ENCODE assay signal across 1 cellular context in genomic region chr16:57485916-57486857, GRCh38.
TF ChIP-seq lines count a peak whose summit lies in the region.

Gene DOK4, minus strand, starts transcription at chr16:57486493. Its CDS starts 6,986 bp downstream, at chr16:57479507.

TF ChIP-seq in HepG2, 621 proteins besides CTCF, POLR2A, EP300 and RAD21 (continued from another document and continues in another):
- TF ChIP-seq ETS1 (CRISPR knock-in tag; IDR thresholded peaks at IDR 0.05) (0 out of 2 replicates have a peak, but pooled peaks have one; percentile 43), ZGPAT (CRISPR knock-in tag; IDR thresholded peaks at IDR 0.05) (peak; percentile 33; the same call in 1 of the 2 replicates), SOX13 (IDR thresholded peaks at IDR 0.05) (0 out of 2 replicates have a peak, but pooled peaks have one; percentile 13), SOX13 (CRISPR knock-in tag; conservative IDR thresholded peaks at IDR 0.05 in 1 of 2, IDR thresholded peaks at IDR 0.05 in 1 of 2) (peak in 1 of 2 experiments; percentile 9; a peak in 1 of 4 replicates), ZNF333 (CRISPR knock-in tag; IDR thresholded peaks at IDR 0.05; ENCODE audit: borderline replicate concordance) (0 out of 2 replicates have a peak, but pooled peaks have one; percentile 28), FOXC1 (CRISPR knock-in tag; IDR thresholded peaks at IDR 0.05; ENCODE audit: borderline replicate concordance) (peak; percentile 64; the same call in 1 of the 2 replicates), MYC (CRISPR knock-in tag; IDR thresholded peaks at IDR 0.05; ENCODE audit: borderline replicate concordance) (no peak), SRSF1 (optimal IDR thresholded peaks at IDR 0.05; ENCODE audit: low read depth, low read length) (peak; percentile 68), CEBPG (CRISPR knock-in tag; IDR thresholded peaks at IDR 0.05) (no peak), UBTF (CRISPR knock-in tag; IDR thresholded peaks at IDR 0.05) (peak; percentile 83), NR2C2 (CRISPR knock-in tag; IDR thresholded peaks at IDR 0.05; ENCODE audit: borderline replicate concordance) (0 out of 2 replicates have a peak, but pooled peaks have one; percentile 27), TAF1 (CRISPR knock-in tag; IDR thresholded peaks at IDR 0.05) (peak; percentile 60), ZSCAN12 (CRISPR knock-in tag; IDR thresholded peaks at IDR 0.05) (peak; percentile 39; the same call in 1 of the 2 replicates), CHD2 (IDR thresholded peaks at IDR 0.05; ENCODE audit: low read depth, low read length) (0 out of 2 replicates have a peak, but pooled peaks have one; percentile 38), ZNF280D (CRISPR knock-in tag; IDR thresholded peaks at IDR 0.05) (0 out of 2 replicates have a peak, but pooled peaks have one; percentile 34), KLF15 (CRISPR knock-in tag; IDR thresholded peaks at IDR 0.05; ENCODE audit: borderline replicate concordance) (no peak), MXI1 (IDR thresholded peaks at IDR 0.05; ENCODE audit: borderline replicate concordance, low read depth, low read length) (peak; percentile 59; the same call in 1 of the 3 replicates), ZNF615 (CRISPR knock-in tag; IDR thresholded peaks at IDR 0.05; ENCODE audit: borderline replicate concordance) (no peak), ZNF607 (CRISPR knock-in tag; IDR thresholded peaks at IDR 0.05; ENCODE audit: borderline replicate concordance) (0 out of 2 replicates have a peak, but pooled peaks have one; percentile 47), ZFP82 (CRISPR knock-in tag; IDR thresholded peaks at IDR 0.05; ENCODE audit: borderline replicate concordance) (peak; percentile 93; the same call in 1 of the 2 replicates), ARID2 (CRISPR knock-in tag; IDR thresholded peaks at IDR 0.05; ENCODE audit: borderline replicate concordance) (0 out of 2 replicates have a peak, but pooled peaks have one; percentile 62), ZNF350 (CRISPR knock-in tag; IDR thresholded peaks at IDR 0.05; ENCODE audit: borderline replicate concordance, low read depth) (peak; percentile 23; the same call in 1 of the 2 replicates), SOX6 (IDR thresholded peaks at IDR 0.05) (no peak), SOX6 (CRISPR knock-in tag; IDR thresholded peaks at IDR 0.05) (0 out of 2 replicates have a peak, but pooled peaks have one; percentile 29), SP1 (IDR thresholded peaks at IDR 0.05) (no peak), SP1 (CRISPR knock-in tag; IDR thresholded peaks at IDR 0.05) (peak; percentile 74), KAT8 (CRISPR knock-in tag; IDR thresholded peaks at IDR 0.05) (0 out of 2 replicates have a peak, but pooled peaks have one; percentile 2), HDAC1 (CRISPR knock-in tag; IDR thresholded peaks at IDR 0.05) (peak; percentile 55; the same call in 1 of the 2 replicates), RBFOX2 (IDR thresholded peaks at IDR 0.05; ENCODE audit: low read depth, low read length) (0 out of 2 replicates have a peak, but pooled peaks have one; percentile 19), HOXA3 (CRISPR knock-in tag; IDR thresholded peaks at IDR 0.05) (peak; percentile 33), SKI (IDR thresholded peaks at IDR 0.05; ENCODE audit: partially characterized antibody) (peak; percentile 58), IRF9 (CRISPR knock-in tag; IDR thresholded peaks at IDR 0.05; ENCODE audit: borderline replicate concordance) (peak; percentile 42; the same call in 1 of the 2 replicates), ZNF564 (CRISPR knock-in tag; IDR thresholded peaks at IDR 0.05) (0 out of 2 replicates have a peak, but pooled peaks have one; percentile 56), HNF4G (IDR thresholded peaks at IDR 0.05; ENCODE audit: borderline replicate concordance, low read depth, low read length) (peak; percentile 23; the same call in 1 of the 2 replicates), HNF4G (CRISPR knock-in tag; IDR thresholded peaks at IDR 0.05; ENCODE audit: borderline replicate concordance, low read depth) (no peak), NFKB2 (CRISPR knock-in tag; IDR thresholded peaks at IDR 0.05; ENCODE audit: borderline replicate concordance) (peak; percentile 3; the same call in 1 of the 2 replicates), EHMT2 (IDR thresholded peaks at IDR 0.05; ENCODE audit: borderline replicate concordance, low read depth, low read length) (no peak), HNF1B (CRISPR knock-in tag; IDR thresholded peaks at IDR 0.05) (0 out of 2 replicates have a peak, but pooled peaks have one; percentile 19), ZNF136 (CRISPR knock-in tag; IDR thresholded peaks at IDR 0.05; ENCODE audit: low read depth) (0 out of 2 replicates have a peak, but pooled peaks have one; percentile 30), ZNF510 (CRISPR knock-in tag; IDR thresholded peaks at IDR 0.05; ENCODE audit: low read depth) (0 out of 2 replicates have a peak, but pooled peaks have one; percentile 67), PATZ1 (CRISPR knock-in tag; IDR thresholded peaks at IDR 0.05) (peak; percentile 69), ZBTB4 (CRISPR knock-in tag; IDR thresholded peaks at IDR 0.05; ENCODE audit: borderline replicate concordance) (no peak), KMT2A (CRISPR knock-in tag; IDR thresholded peaks at IDR 0.05) (0 out of 2 replicates have a peak, but pooled peaks have one; percentile 48), ZBTB25 (CRISPR knock-in tag; IDR thresholded peaks at IDR 0.05) (0 out of 2 replicates have a peak, but pooled peaks have one; percentile 22)
